1 cellular context compared by ENCODE assay signal in genomic region chr1:231159963-231160761, GRCh38.
TF ChIP-seq lines count a peak whose summit lies in the region.

No MANE protein-coding gene starts in this region.

TF ChIP-seq in K562, 482 proteins besides CTCF, POLR2A, EP300 and RAD21 (continued from another document and continues in another):
- TF ChIP-seq GTF3C2 (IDR thresholded peaks at IDR 0.05; ENCODE audit: borderline replicate concordance, extremely low read depth, insufficient read length) (no peak), CSDE1 (IDR thresholded peaks at IDR 0.05) (no peak; a peak in 1 of 4 replicates), ARID4B (CRISPR knock-in tag; IDR thresholded peaks at IDR 0.05) (peak; percentile 50; the same call in 1 of the 2 replicates), HMGN3 (IDR thresholded peaks at IDR 0.05; ENCODE audit: borderline replicate concordance, extremely low read depth, insufficient read length, low read depth, low read length) (peak; percentile 86), BHLHE40 (IDR thresholded peaks at IDR 0.05; ENCODE audit: low read length) (peak; percentile 82), FOXA3 (CRISPR knock-in tag; conservative IDR thresholded peaks at IDR 0.05 in 1 of 2, IDR thresholded peaks at IDR 0.05 in 1 of 2) (peak; percentile 80 to 84; a peak in 3 of 4 replicates), HDAC2 (IDR thresholded peaks at IDR 0.05) (peak; percentile 97), FOXM1 (IDR thresholded peaks at IDR 0.05; ENCODE audit: low read depth) (peak; percentile 98), FOXM1 (CRISPR knock-in tag; IDR thresholded peaks at IDR 0.05; ENCODE audit: low read depth) (peak; percentile 12; the same call in 1 of the 2 replicates), PCBP1 (IDR thresholded peaks at IDR 0.05; ENCODE audit: low read depth, low read length, poor library complexity, severe bottlenecking) (no peak), STAG1 (CRISPR knock-in tag; IDR thresholded peaks at IDR 0.05; ENCODE audit: borderline replicate concordance) (no peak), POLR2B (IDR thresholded peaks at IDR 0.05; ENCODE audit: low read depth, partially characterized antibody) (no peak), UBTF (IDR thresholded peaks at IDR 0.05; ENCODE audit: borderline replicate concordance in 1 of 2, low read depth in 2 of 2, low read length in 2 of 2) (no peak), ZNF609 (CRISPR knock-in tag; IDR thresholded peaks at IDR 0.05; ENCODE audit: borderline replicate concordance) (peak; percentile 96; the same call in 1 of the 2 replicates), DMBX1 (CRISPR knock-in tag; IDR thresholded peaks at IDR 0.05; ENCODE audit: borderline replicate concordance) (peak; percentile 96), CHD4 (IDR thresholded peaks at IDR 0.05; ENCODE audit: insufficient read depth, insufficient replicate concordance, low read depth, low read length, poor library complexity, severe bottlenecking) (no peak), JUN (IDR thresholded peaks at IDR 0.05; ENCODE audit: borderline replicate concordance, low read depth, low read length) (peak; percentile 88), JUN (CRISPR knock-in tag; IDR thresholded peaks at IDR 0.05; ENCODE audit: borderline replicate concordance) (no peak; the same call in 1 of the 2 replicates), DEAF1 (CRISPR knock-in tag; IDR thresholded peaks at IDR 0.05) (no peak), ZNF75A (CRISPR knock-in tag; IDR thresholded peaks at IDR 0.05) (no peak), ATF1 (CRISPR knock-in tag; IDR thresholded peaks at IDR 0.05) (no peak), ATF1 (tag; IDR thresholded peaks at IDR 0.05) (peak; percentile 82), POLR2G (IDR thresholded peaks at IDR 0.05; ENCODE audit: low read depth, low read length) (no peak), ZKSCAN3 (CRISPR knock-in tag; IDR thresholded peaks at IDR 0.05) (no peak), ZHX1 (conservative IDR thresholded peaks at IDR 0.05; ENCODE audit: low read length) (no peak), FOSL1 (tag; conservative IDR thresholded peaks at IDR 0.05) (peak; percentile 97), MITF (IDR thresholded peaks at IDR 0.05) (peak; percentile 55), RB1 (IDR thresholded peaks at IDR 0.05; ENCODE audit: low read depth) (no peak; the same call in 1 of the 2 replicates), CHD2 (IDR thresholded peaks at IDR 0.05; ENCODE audit: low read depth, low read length) (0 out of 2 replicates have a peak, but pooled peaks have one; percentile 17), MAFK (IDR thresholded peaks at IDR 0.05; ENCODE audit: low read length) (no peak; the same call in 1 of the 2 replicates), TAF7 (tag; IDR thresholded peaks at IDR 0.05) (no peak), CHD1 (IDR thresholded peaks at IDR 0.05; ENCODE audit: low read length) (no peak), SIRT6 (IDR thresholded peaks at IDR 0.05; ENCODE audit: low read depth, low read length) (no peak), NRF1 (conservative IDR thresholded peaks at IDR 0.05 in 1 of 2, IDR thresholded peaks at IDR 0.05 in 1 of 2) (peak; percentile 51 to 60), ZNF280A (IDR thresholded peaks at IDR 0.05; ENCODE audit: low read depth, partially characterized antibody) (no peak), ARHGAP35 (IDR thresholded peaks at IDR 0.05; ENCODE audit: partially characterized antibody) (no peak)
